ENCODE assay signal across 10 cellular contexts in the genomic region with DNA sequence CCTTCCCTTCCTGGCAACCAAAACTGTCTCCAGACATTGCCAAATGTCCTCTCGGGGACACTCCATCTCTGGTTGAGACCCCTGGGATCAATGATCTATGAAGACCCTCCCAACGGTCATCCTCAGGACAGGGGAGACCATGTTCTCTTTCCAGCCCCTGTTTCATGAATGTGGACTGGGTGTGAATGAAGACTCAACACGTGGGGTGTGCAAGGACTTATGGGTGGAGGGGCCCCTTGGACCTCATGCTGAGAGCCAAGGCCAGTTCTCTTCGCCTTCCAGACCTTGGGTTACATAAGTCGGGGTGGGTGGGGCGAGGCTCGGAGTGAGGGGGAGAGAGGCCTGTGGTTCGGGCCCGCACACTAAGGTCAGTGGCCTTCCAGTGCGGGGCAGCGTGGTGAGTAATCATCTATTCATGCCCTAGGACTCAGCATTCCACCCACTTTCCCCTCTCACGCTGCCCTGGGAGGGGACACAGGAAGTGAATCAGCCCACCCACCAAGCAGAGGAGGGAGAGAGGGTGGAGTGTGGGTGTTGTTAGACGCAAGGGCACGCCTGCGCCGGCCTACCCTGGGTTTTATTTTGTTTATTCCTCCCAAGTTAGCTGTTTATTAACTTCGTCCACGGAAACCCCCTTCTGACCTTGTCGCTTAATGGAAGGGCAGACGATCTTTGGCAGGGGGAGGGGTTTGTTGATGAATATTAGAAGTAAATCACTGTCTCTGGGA. TPM values are rescaled to one million over a fixed set of nuclear protein-coding genes. Genes with fewer than 3 reads are reported as not detected.
DNase-seq lines count a peak whose midpoint lies in the region; ATAC-seq, FAIRE-seq and TF ChIP-seq lines count a peak whose summit lies in the region.
"Had no signal": no experiment of that assay in that cellular context is flagged by ENCODE, and none has a peak within 500 bp of the region (broad histone marks: within the 10 kb centered on the region; RNA-seq: fewer than 3 reads in every experiment).

No MANE protein-coding gene starts in this region.

- H3K4me1 ChIP-seq in A549: peaks cover 86% of the 10 kb centered on the region

- FAIRE-seq in A549 (lab: Jason Lieb, UNC): peak; percentile 98

- peak overlapping the region; percentile 85 for H3K4me2 ChIP-seq in A549

- DNase-seq in A549 (ENCODE audit: low read depth in 1 of 2, low spot score in 1 of 2) (peak; percentile 98 to 99), HT-29 (ENCODE audit: low spot score) (peak; percentile 81), astrocyte of the spinal cord (ENCODE audit: low read depth, low spot score) (peak; percentile 85), left colon (peak; percentile 66 to 67), NCI-H2081 (lab: John Stamatoyannopoulos, UW) (no peak), NCI-H1417 treated with DMSO at 0.1 percent for 48 hours (lab: John Stamatoyannopoulos, UW) (no peak)
- no peak for DNase-seq in activated naive CD8-positive, alpha-beta T cell treated with anti-CD3 and anti-CD28 coated beads, Interleukin-2, amount 50 U/mL, for 24 hours
- DNase-seq: stimulated activated CD4-positive, alpha-beta T cell treated with anti-CD3 and anti-CD28 coated beads, Interleukin-2, amount 100 ng/mL, for 48 hours had no signal

- POLR2A ChIA-PET in A549 (lab: Yijun Ruan, JAX): interaction anchor here (1.0 kb wide), 1 partner anchor 145 kb away, joined by 4 read pairs; a partner anchor contains a TSS

- H3K9me3 ChIP-seq in A549: no peaks in the 10 kb centered on the region

- TF ChIP-seq EP300 in A549 (IDR thresholded peaks at IDR 0.05): peak; percentile 96

- TF ChIP-seq CTCF in A549 (IDR thresholded peaks at IDR 0.05) (no peak), astrocyte of the spinal cord (IDR thresholded peaks at IDR 0.05; ENCODE audit: low read depth, low read length) (no peak)

- in situ Hi-C loops in astrocyte of the spinal cord (cut with HindIII; ENCODE audit: low sequenced_read_pairs): no loop called here

- peaks cover 7% of the 10 kb centered on the region for H3K9me3 Mint-ChIP-seq in activated naive CD8-positive, alpha-beta T cell treated with anti-CD3 and anti-CD28 coated beads, Interleukin-2, amount 50 U/mL, for 24 hours
- H3K9me3 Mint-ChIP-seq: activated T-helper 1 cell treated with anti-CD3 and anti-CD28 coated beads, Interleukin-12 subunit alpha, Interleukin-12 subunit beta, Interleukin-2, Interleukin-4 antibody, amounts not matched to agents 30 ng/mL and 10 ng/mL and 1 ng/mL, durations not matched to agents 14 hours and 24 hours and 36 hours had no signal

- no peak for TF ChIP-seq POLR2A in A549 (IDR thresholded peaks at IDR 0.05; ENCODE audit: low read length)

- intact Hi-C loops in left colon (cut with DNase I, micrococcal nuclease): no loop called here

- ATAC-seq in A549 (peak; percentile 82 to 88), left colon (peak; percentile 85), HG03159 (IDR thresholded peaks at IDR 0.05; ENCODE audit: unreplicated experiment) (no peak)
- ATAC-seq in activated naive CD8-positive, alpha-beta T cell treated with anti-CD3 and anti-CD28 coated beads, Interleukin-2, amount 50 U/mL, for 24 hours: no peak

- H3K27ac ChIP-seq in A549: peak overlapping the region; percentile 96 to 97

- H3K4me1 Mint-ChIP-seq in activated naive CD8-positive, alpha-beta T cell treated with anti-CD3 and anti-CD28 coated beads, Interleukin-2, amount 50 U/mL, for 24 hours: no peaks in the 10 kb centered on the region

- no peak overlapping the region for H3K27ac Mint-ChIP-seq in activated naive CD8-positive, alpha-beta T cell treated with anti-CD3 and anti-CD28 coated beads, Interleukin-2, amount 50 U/mL, for 24 hours
- H3K27ac Mint-ChIP-seq: activated T-helper 1 cell treated with anti-CD3 and anti-CD28 coated beads, Interleukin-12 subunit alpha, Interleukin-12 subunit beta, Interleukin-2, Interleukin-4 antibody, amounts not matched to agents 30 ng/mL and 10 ng/mL and 1 ng/mL, durations not matched to agents 14 hours and 24 hours and 36 hours had no signal

- no peaks in the 10 kb centered on the region for H3K36me3 Mint-ChIP-seq in activated naive CD8-positive, alpha-beta T cell treated with anti-CD3 and anti-CD28 coated beads, Interleukin-2, amount 50 U/mL, for 24 hours (ENCODE audit: low read depth)

- H3K4me3 Mint-ChIP-seq in activated naive CD8-positive, alpha-beta T cell treated with anti-CD3 and anti-CD28 coated beads, Interleukin-2, amount 50 U/mL, for 24 hours: no peak overlapping the region
- H3K4me3 Mint-ChIP-seq: activated T-helper 1 cell treated with anti-CD3 and anti-CD28 coated beads, Interleukin-12 subunit alpha, Interleukin-12 subunit beta, Interleukin-2, Interleukin-4 antibody, amounts not matched to agents 30 ng/mL and 10 ng/mL and 1 ng/mL, durations not matched to agents 14 hours and 24 hours and 36 hours had no signal

- TF ChIP-seq RAD21 in A549 (conservative IDR thresholded peaks at IDR 0.05 in 1 of 2, IDR thresholded peaks at IDR 0.05 in 1 of 2): peak; percentile 1 to 40; a peak in 3 of 5 replicates

- peaks cover 40% of the 10 kb centered on the region for H3K27me3 Mint-ChIP-seq in activated naive CD8-positive, alpha-beta T cell treated with anti-CD3 and anti-CD28 coated beads, Interleukin-2, amount 50 U/mL, for 24 hours

- 4% methylated on average over 17 of the region's 20 CpGs for WGBS in A549 (ENCODE audit: missing lambda C conversion rate)

- H3K4me3 ChIP-seq in A549 (peak overlapping the region; percentile 22; the same call in 2 of the 3 replicates), astrocyte of the spinal cord (ENCODE audit: low read depth, low read length) (no peak overlapping the region)

- CTCF ChIA-PET in A549 (lab: Yijun Ruan, JAX): interaction anchor here (0.7 to 1.8 kb wide), 6 partner anchors 20 to 144 kb away, joined by 3 to 6 read pairs (median 4); a partner anchor contains a TSS

TF ChIP-seq in A549, 52 proteins besides CTCF, POLR2A, EP300 and RAD21 (continues in another document):
- TF ChIP-seq, protein P1, sequence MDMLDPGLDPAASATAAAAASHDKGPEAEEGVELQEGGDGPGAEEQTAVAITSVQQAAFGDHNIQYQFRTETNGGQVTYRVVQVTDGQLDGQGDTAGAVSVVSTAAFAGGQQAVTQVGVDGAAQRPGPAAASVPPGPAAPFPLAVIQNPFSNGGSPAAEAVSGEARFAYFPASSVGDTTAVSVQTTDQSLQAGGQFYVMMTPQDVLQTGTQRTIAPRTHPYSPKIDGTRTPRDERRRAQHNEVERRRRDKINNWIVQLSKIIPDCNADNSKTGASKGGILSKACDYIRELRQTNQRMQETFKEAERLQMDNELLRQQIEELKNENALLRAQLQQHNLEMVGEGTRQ (IDR thresholded peaks at IDR 0.05): peak; percentile 48
- TF ChIP-seq POLR2AphosphoS2 (conservative IDR thresholded peaks at IDR 0.05; ENCODE audit: low read length): no peak
- no peak for TF ChIP-seq ZFP36 (IDR thresholded peaks at IDR 0.05; ENCODE audit: borderline replicate concordance, partially characterized antibody)
- no peak for TF ChIP-seq CBX2 (IDR thresholded peaks at IDR 0.05; ENCODE audit: borderline replicate concordance, low read depth)
- peak; percentile 83 for TF ChIP-seq TP53 (CRISPR knock-in tag; IDR thresholded peaks at IDR 0.05)
- no peak for TF ChIP-seq MYC (IDR thresholded peaks at IDR 0.05; ENCODE audit: borderline replicate concordance, low read length)
- peak; percentile 91 for TF ChIP-seq GATA3 (IDR thresholded peaks at IDR 0.05; ENCODE audit: borderline replicate concordance)
- TF ChIP-seq FOXS1 (CRISPR knock-in tag; IDR thresholded peaks at IDR 0.05): peak; percentile 80; the same call in 1 of the 2 replicates
- no peak; the same call in 1 of the 2 replicates for TF ChIP-seq ZSCAN20 (CRISPR knock-in tag; IDR thresholded peaks at IDR 0.05)
- no peak for TF ChIP-seq RCOR1 (IDR thresholded peaks at IDR 0.05; ENCODE audit: low read depth, low read length)
- peak; percentile 76 for TF ChIP-seq RARB (CRISPR knock-in tag; IDR thresholded peaks at IDR 0.05)
- TF ChIP-seq, protein P2, sequence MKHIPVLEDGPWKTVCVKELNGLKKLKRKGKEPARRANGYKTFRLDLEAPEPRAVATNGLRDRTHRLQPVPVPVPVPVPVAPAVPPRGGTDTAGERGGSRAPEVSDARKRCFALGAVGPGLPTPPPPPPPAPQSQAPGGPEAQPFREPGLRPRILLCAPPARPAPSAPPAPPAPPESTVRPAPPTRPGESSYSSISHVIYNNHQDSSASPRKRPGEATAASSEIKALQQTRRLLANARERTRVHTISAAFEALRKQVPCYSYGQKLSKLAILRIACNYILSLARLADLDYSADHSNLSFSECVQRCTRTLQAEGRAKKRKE (CRISPR knock-in tag; IDR thresholded peaks at IDR 0.05; ENCODE audit: low read depth): peak; percentile 98
- TF ChIP-seq, protein P3, sequence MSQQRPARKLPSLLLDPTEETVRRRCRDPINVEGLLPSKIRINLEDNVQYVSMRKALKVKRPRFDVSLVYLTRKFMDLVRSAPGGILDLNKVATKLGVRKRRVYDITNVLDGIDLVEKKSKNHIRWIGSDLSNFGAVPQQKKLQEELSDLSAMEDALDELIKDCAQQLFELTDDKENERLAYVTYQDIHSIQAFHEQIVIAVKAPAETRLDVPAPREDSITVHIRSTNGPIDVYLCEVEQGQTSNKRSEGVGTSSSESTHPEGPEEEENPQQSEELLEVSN (IDR thresholded peaks at IDR 0.05; ENCODE audit: borderline replicate concordance, low read depth): peak; percentile 96
- TF ChIP-seq FOSL2 (IDR thresholded peaks at IDR 0.05): peak; percentile 97
- peak; percentile 98 for TF ChIP-seq FOSL2 (CRISPR knock-in tag; IDR thresholded peaks at IDR 0.05)

RNA-seq across cellular contexts. Expression of a gene that starts 6.7 kb away (rescaled TPM):
- polyA plus RNA-seq in A549 (2011; rRNA removed) (114 and 158 TPM in 2 replicates), A549 (2017; fragmentation: RNase III; extraction: RNeasy Plus Mini Kit Qiagen cat#74134 plus additional on column Dnase treatment) (83.8 to 104 TPM (median 90.7 TPM) in 3 replicates)
- polyA plus RNA-seq in A549 (2012; cell fraction: cytosol; rRNA removed): 109 and 154 TPM in 2 replicates
- polyA plus RNA-seq in A549 (2012; cell fraction: nucleus; rRNA removed): 113 and 118 TPM in 2 replicates
- 292 and 372 TPM in 2 replicates for polyA minus RNA-seq in A549 (2011; rRNA and poly(A)+ RNA removed)
- total RNA-seq in HT-29 (2014; rRNA removed; shearing (Covaris generic)): 25.9 and 28.9 TPM in 2 replicates
- 10 to 100 TPM; 62.3 to 63.6 TPM for total RNA-seq in left colon
- total RNA-seq: activated T-helper 1 cell treated with anti-CD3 and anti-CD28 coated beads, Interleukin-12 subunit alpha, Interleukin-12 subunit beta, Interleukin-2, Interleukin-4 antibody, amounts not matched to agents 30 ng/mL and 10 ng/mL and 1 ng/mL, durations not matched to agents 14 hours and 24 hours and 36 hours had no signal

Comparison
In these comparisons a context has a peak if more than half of its experiments do, and no peak if none do; other contexts are left out.
1. ATAC-seq: peak in A549 (2 of 2) and left colon (single experiment); none in activated naive CD8-positive, alpha-beta T cell treated with anti-CD3 and anti-CD28 coated beads, Interleukin-2, amount 50 U/mL, for 24 hours (single experiment) and HG03159 (single experiment).
2. DNase-seq: peak in A549 (2 of 2), HT-29 (single experiment), astrocyte of the spinal cord (single experiment) and left colon (2 of 2); none in activated naive CD8-positive, alpha-beta T cell treated with anti-CD3 and anti-CD28 coated beads, Interleukin-2, amount 50 U/mL, for 24 hours (single experiment), NCI-H2081 (0 of 2) and NCI-H1417 treated with DMSO at 0.1 percent for 48 hours (single experiment).